11 cellular contexts compared by ENCODE assay signal in the genomic region with DNA sequence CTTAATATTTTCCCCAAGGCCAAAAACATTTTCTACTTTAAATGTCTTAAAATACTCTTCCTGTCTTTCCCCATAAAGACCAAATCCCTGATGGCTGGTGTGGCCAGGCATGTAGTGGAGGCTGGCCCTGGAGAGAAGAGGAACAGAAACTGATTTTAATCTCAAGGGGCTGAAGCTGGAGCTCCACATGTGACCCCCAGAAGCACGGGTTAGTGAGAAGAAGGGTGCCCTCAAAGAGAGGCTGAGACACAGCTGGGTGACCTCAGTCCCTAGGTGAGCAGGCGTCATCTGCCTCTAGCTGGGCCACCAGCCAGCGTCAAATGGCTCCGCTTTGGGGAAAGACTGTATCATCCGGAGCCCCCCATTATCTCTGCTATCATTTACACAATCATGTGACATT. TPM values are rescaled to one million over a fixed set of nuclear protein-coding genes. Genes with fewer than 3 reads are reported as not detected.
DNase-seq lines count a peak whose midpoint lies in the region; ATAC-seq and TF ChIP-seq lines count a peak whose summit lies in the region.
"Had no signal": no experiment of that assay in that cellular context is flagged by ENCODE, and none has a peak within 500 bp of the region (broad histone marks: within the 10 kb centered on the region; RNA-seq: fewer than 3 reads in every experiment).

No MANE protein-coding gene starts in this region.

- H3K4me1 Mint-ChIP-seq in mesothelial cell of epicardium = peaks cover 11% of the 10 kb centered on the region
- peaks cover 11% of the 10 kb centered on the region for H3K4me1 Mint-ChIP-seq in activated T-cell treated with anti-CD3 and anti-CD28 coated beads, Interleukin-2, amount 50 U/mL, for 24 hours (ENCODE audit: low read depth)
- H3K4me1 Mint-ChIP-seq: central memory CD8-positive, alpha-beta T cell had no signal

- WGBS in tibial nerve, 2 donors = 70 to 80% methylated on average over 5 of the region's 5 CpGs

- no peaks in the 10 kb centered on the region for H3K27me3 Mint-ChIP-seq in mesothelial cell of epicardium (ENCODE audit: low read depth)
- H3K27me3 Mint-ChIP-seq in activated T-cell treated with anti-CD3 and anti-CD28 coated beads, Interleukin-2, amount 50 U/mL, for 24 hours = peaks cover 38% of the 10 kb centered on the region

- TF ChIP-seq CTCF in tibial nerve (IDR thresholded peaks at IDR 0.05) (no peak), mesothelial cell of epicardium (IDR thresholded peaks at IDR 0.05; ENCODE audit: unreplicated experiment) (no peak)

- H3K4me1 ChIP-seq in tibial nerve = peaks cover 0 to 18% (median 4%) of the 10 kb centered on the region in 4 donors
- H3K4me1 ChIP-seq: SJCRH30 had no signal

- TF ChIP-seq EP300 in tibial nerve (IDR thresholded peaks at IDR 0.05) = no peak

- no peak overlapping the region for H3K4me3 Mint-ChIP-seq in mesothelial cell of epicardium
- no peak overlapping the region for H3K4me3 Mint-ChIP-seq in activated T-cell treated with anti-CD3 and anti-CD28 coated beads, Interleukin-2, amount 50 U/mL, for 24 hours
- H3K4me3 Mint-ChIP-seq: central memory CD8-positive, alpha-beta T cell had no signal

- peak overlapping the region in 1 of 4 donors; percentile 19 for H3K27ac ChIP-seq in tibial nerve
- H3K27ac ChIP-seq: SJCRH30 had no signal

- DNase-seq in pons (ENCODE audit: low spot score) = peak; percentile 37
- DNase-seq in tibial nerve (ENCODE audit: low spot score in 2 of 2) = no peak
- DNase-seq in mesothelial cell of epicardium (ENCODE audit: low spot score in 2 of 2, unreplicated experiment in 2 of 2) = no peak
- DNase-seq in activated CD8-positive, alpha-beta memory T cell treated with anti-CD3 and anti-CD28 coated beads for 24 hours = no peak
- DNase-seq in activated T-cell treated with anti-CD3 and anti-CD28 coated beads, Interleukin-2, amount 50 U/mL, for 24 hours = no peak
- DNase-seq: head of caudate nucleus, SJCRH30 had no signal

- no peak overlapping the region for H3K27ac Mint-ChIP-seq in mesothelial cell of epicardium
- H3K27ac Mint-ChIP-seq in activated T-cell treated with anti-CD3 and anti-CD28 coated beads, Interleukin-2, amount 50 U/mL, for 24 hours = no peak overlapping the region

- H3K36me3 ChIP-seq in tibial nerve = no peaks in the 10 kb centered on the region
- H3K36me3 ChIP-seq: SJCRH30 had no signal

- ATAC-seq in GM19043 (IDR thresholded peaks at IDR 0.05; ENCODE audit: low read depth, unreplicated experiment) (peak; percentile 98), HG02642 (IDR thresholded peaks at IDR 0.05; ENCODE audit: poor library complexity, unreplicated experiment) (peak; percentile 93), HG03520 (IDR thresholded peaks at IDR 0.05; ENCODE audit: unreplicated experiment) (peak; percentile 98)

- H3K27me3 ChIP-seq in tibial nerve = no peaks in the 10 kb centered on the region
- H3K27me3 ChIP-seq: SJCRH30 had no signal

- H3K4me3 ChIP-seq in tibial nerve = no peak overlapping the region
- H3K4me3 ChIP-seq: SJCRH30 had no signal

- no peak for TF ChIP-seq POLR2A in tibial nerve (IDR thresholded peaks at IDR 0.05)

- H3K36me3 Mint-ChIP-seq in mesothelial cell of epicardium = peaks cover 2% of the 10 kb centered on the region
- H3K36me3 Mint-ChIP-seq in activated T-cell treated with anti-CD3 and anti-CD28 coated beads, Interleukin-2, amount 50 U/mL, for 24 hours (ENCODE audit: low read depth) = no peaks in the 10 kb centered on the region

- peaks cover 10% of the 10 kb centered on the region for H3K9me3 Mint-ChIP-seq in mesothelial cell of epicardium
- peaks cover 4% of the 10 kb centered on the region for H3K9me3 Mint-ChIP-seq in activated T-cell treated with anti-CD3 and anti-CD28 coated beads, Interleukin-2, amount 50 U/mL, for 24 hours

- peaks cover 0 to 5% (median 0%) of the 10 kb centered on the region in 4 donors for H3K9me3 ChIP-seq in tibial nerve

RNA-seq across cellular contexts. Expression of gene TMEM18, which starts 19.3 kb away (rescaled TPM):
- total RNA-seq in tibial nerve (10 to 100 TPM; 20.1 to 44.1 (median 23.4) TPM), mesothelial cell of epicardium (35.9 to 37.1 TPM (median 36.4 TPM) in 3 replicates)
